ENCODE assay signal across 28 cellular contexts in the genomic region with DNA sequence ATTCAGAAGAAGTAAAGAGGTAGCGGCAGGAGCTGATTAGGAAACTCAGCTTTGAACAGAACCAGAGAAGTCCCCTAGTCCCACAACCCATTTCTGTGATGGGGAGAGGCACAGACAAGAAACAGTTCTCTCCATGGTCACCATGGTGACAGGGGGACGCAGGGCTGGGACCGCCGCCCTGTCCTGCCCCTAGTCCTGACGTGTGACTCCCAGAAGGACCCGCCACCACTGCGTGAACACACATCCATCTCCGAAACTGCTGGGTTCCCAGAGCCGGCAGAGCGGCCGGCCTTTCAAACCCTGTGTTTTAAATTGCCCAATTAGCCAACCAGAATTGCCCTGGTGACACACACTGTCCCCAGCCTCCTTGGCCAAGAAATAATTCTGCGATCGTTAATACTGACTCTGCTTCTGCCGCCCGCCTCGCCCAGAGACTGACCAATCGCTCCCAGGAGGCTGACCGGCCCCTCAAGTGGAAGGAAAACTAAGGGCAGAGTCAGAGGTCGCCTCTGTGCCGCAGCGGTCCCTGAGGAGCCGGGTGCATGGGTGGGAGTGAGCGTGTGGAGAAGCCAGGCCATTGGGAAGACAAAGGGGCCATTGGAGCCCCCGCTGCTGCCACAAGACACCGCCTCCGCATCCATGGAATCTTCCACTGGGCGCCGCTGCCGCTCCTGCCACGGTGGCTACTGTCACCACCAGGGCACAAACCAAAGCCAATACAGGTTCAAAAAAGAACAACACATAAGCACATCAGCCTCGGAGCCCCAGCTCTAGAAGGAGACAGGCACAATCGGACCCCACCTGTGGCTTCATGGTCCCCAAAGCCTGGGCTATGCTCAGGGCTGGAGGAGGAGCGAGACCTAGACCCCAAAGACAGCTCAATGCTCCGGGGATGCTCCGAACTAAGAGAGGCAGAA.
DNase-seq lines count a peak whose midpoint lies in the region; ATAC-seq and TF ChIP-seq lines count a peak whose summit lies in the region.
"Had no signal": no experiment of that assay in that cellular context is flagged by ENCODE, and none has a peak within 500 bp of the region (broad histone marks: within the 10 kb centered on the region; RNA-seq: fewer than 3 reads in every experiment).

No MANE protein-coding gene starts in this region.

- no peak overlapping the region for H2AK5ac ChIP-seq in mesendoderm (ENCODE audit: low read length)

- no peaks in the 10 kb centered on the region for H3K79me1 ChIP-seq in mesendoderm (ENCODE audit: low read length)

- H3K4me3 Mint-ChIP-seq in endothelial cell (ENCODE audit: unreplicated experiment) = no peak overlapping the region
- H3K4me3 Mint-ChIP-seq: activated naive CD4-positive, alpha-beta T cell treated with anti-CD3 and anti-CD28 coated beads, Interleukin-2, amount 10 ng/mL, durations not matched to agents 7 days and 5 days; central memory CD8-positive, alpha-beta T cell; IgD-negative memory B cell had no signal

- no peak overlapping the region for H3K27ac Mint-ChIP-seq in endothelial cell (ENCODE audit: unreplicated experiment)
- H3K27ac Mint-ChIP-seq: activated naive CD4-positive, alpha-beta T cell treated with anti-CD3 and anti-CD28 coated beads, Interleukin-2, amount 10 ng/mL, durations not matched to agents 7 days and 5 days; IgD-negative memory B cell had no signal

- H3K27ac ChIP-seq in right cardiac atrium (ENCODE audit: low read length) = no peak overlapping the region
- H3K27ac ChIP-seq in WERI-Rb-1 = no peak overlapping the region
- H3K27ac ChIP-seq in mesendoderm (ENCODE audit: low read depth, low read length) = no peak overlapping the region
- H3K27ac ChIP-seq in upper lobe of right lung = no peak overlapping the region
- H3K27ac ChIP-seq: A549, esophagus muscularis mucosa, gastroesophageal sphincter, HL-60, right atrium auricular region, transverse colon, VCaP had no signal

- no peak overlapping the region for H4K5ac ChIP-seq in mesendoderm (ENCODE audit: low read length)

- H3K36me3 ChIP-seq in WERI-Rb-1 = no peaks in the 10 kb centered on the region
- H3K36me3 ChIP-seq in mesendoderm (ENCODE audit: control insufficient read depth, insufficient read depth, low read length) = no peaks in the 10 kb centered on the region
- no peaks in the 10 kb centered on the region for H3K36me3 ChIP-seq in upper lobe of right lung
- H3K36me3 ChIP-seq: esophagus muscularis mucosa, gastroesophageal sphincter, right atrium auricular region, transverse colon had no signal

- intact Hi-C loops in Right ventricle myocardium inferior (cut with DNase I) (no loop called here), right cardiac atrium (cut with DNase I) (no loop called here), upper lobe of right lung (cut with DNase I) (no loop called here)

- H3K27me3 ChIP-seq in right cardiac atrium (ENCODE audit: control insufficient read depth, insufficient read depth) (no peaks in the 10 kb centered on the region), WERI-Rb-1 (ENCODE audit: insufficient read depth, low read depth, severe bottlenecking) (no peaks in the 10 kb centered on the region), mesendoderm (ENCODE audit: insufficient read depth, low read length, poor library complexity) (no peaks in the 10 kb centered on the region), upper lobe of right lung (peaks cover 13% of the 10 kb centered on the region)
- H3K27me3 ChIP-seq: right atrium auricular region had no signal

- no peaks in the 10 kb centered on the region for H3K4me1 Mint-ChIP-seq in endothelial cell (ENCODE audit: unreplicated experiment)
- H3K4me1 Mint-ChIP-seq: activated naive CD4-positive, alpha-beta T cell treated with anti-CD3 and anti-CD28 coated beads, Interleukin-2, amount 10 ng/mL, durations not matched to agents 7 days and 5 days; central memory CD8-positive, alpha-beta T cell; IgD-negative memory B cell had no signal

- no peaks in the 10 kb centered on the region for H3K9me3 ChIP-seq in right cardiac atrium (ENCODE audit: control insufficient read depth, low read length)
- H3K9me3 ChIP-seq in WERI-Rb-1 (ENCODE audit: severe bottlenecking) = peaks cover 8% of the 10 kb centered on the region
- H3K9me3 ChIP-seq in upper lobe of right lung = no peaks in the 10 kb centered on the region
- H3K9me3 ChIP-seq: A549, mucosa of descending colon, transverse colon had no signal

- H3K27me3 Mint-ChIP-seq in endothelial cell (ENCODE audit: unreplicated experiment) = peaks cover 1% of the 10 kb centered on the region

- no peaks in the 10 kb centered on the region for H3K36me3 Mint-ChIP-seq in endothelial cell (ENCODE audit: low read depth, unreplicated experiment)
- H3K36me3 Mint-ChIP-seq: activated naive CD4-positive, alpha-beta T cell treated with anti-CD3 and anti-CD28 coated beads, Interleukin-2, amount 10 ng/mL, durations not matched to agents 7 days and 5 days; IgD-negative memory B cell had no signal

- WGBS in right cardiac atrium = 65% methylated on average over 35 of the region's 35 CpGs
- no CpG with 5 or more reads among the region's 35 CpGs for WGBS in mesendoderm (ENCODE audit: extremely low coverage, insufficient coverage, low lambda C conversion rate)

- H3K9ac ChIP-seq in mesendoderm (ENCODE audit: low read length) = no peak overlapping the region

- H4K8ac ChIP-seq in mesendoderm (ENCODE audit: low read depth, low read length) = no peak overlapping the region

- H3K9me3 Mint-ChIP-seq in endothelial cell (ENCODE audit: unreplicated experiment) = peaks cover 4% of the 10 kb centered on the region
- H3K9me3 Mint-ChIP-seq: activated naive CD4-positive, alpha-beta T cell treated with anti-CD3 and anti-CD28 coated beads, Interleukin-2, amount 10 ng/mL, durations not matched to agents 7 days and 5 days; central memory CD8-positive, alpha-beta T cell had no signal

- H3K23ac ChIP-seq in mesendoderm (ENCODE audit: low read length) = no peak overlapping the region

- peak overlapping the region; percentile 10 for H3K4ac ChIP-seq in mesendoderm (ENCODE audit: low read depth, low read length)

- TF ChIP-seq CTCF in WERI-Rb-1 (IDR thresholded peaks at IDR 0.05; ENCODE audit: low read depth, low read length) = 0 out of 2 replicates have a peak, but pooled peaks have one; percentile 19
- TF ChIP-seq CTCF in upper lobe of right lung (IDR thresholded peaks at IDR 0.05) = no peak
- no peak for TF ChIP-seq CTCF in endothelial cell (IDR thresholded peaks at IDR 0.05; ENCODE audit: unreplicated experiment)

- H3K79me2 ChIP-seq in mesendoderm (ENCODE audit: control insufficient read depth, insufficient read depth, low read length) = no peaks in the 10 kb centered on the region

- no peak overlapping the region for H2BK120ac ChIP-seq in mesendoderm (ENCODE audit: low read depth, low read length)

- no peak overlapping the region for H3K56ac ChIP-seq in mesendoderm (ENCODE audit: low read length)

- no peak overlapping the region for H2BK15ac ChIP-seq in mesendoderm (replicated peaks; ENCODE audit: low read depth)

- ATAC-seq in Right ventricle myocardium inferior (no peak), right cardiac atrium (no peak), GM21786 (IDR thresholded peaks at IDR 0.05; ENCODE audit: unreplicated experiment) (no peak), upper lobe of right lung (no peak), HG03097 (IDR thresholded peaks at IDR 0.05; ENCODE audit: low FRiP score, unreplicated experiment) (no peak)
- ATAC-seq: A549, gastroesophageal sphincter, left colon, mucosa of descending colon had no signal

- no peak overlapping the region for H2BK5ac ChIP-seq in mesendoderm (ENCODE audit: low read length)

- DNase-seq in Right ventricle myocardium inferior (ENCODE audit: missing footprints) = peak; percentile 39
- DNase-seq in right cardiac atrium = no peak
- peak; percentile 16 for DNase-seq in WERI-Rb-1
- DNase-seq in mesendoderm = peak; percentile 34
- no peak for DNase-seq in upper lobe of right lung
- no peak for DNase-seq in endothelial cell (ENCODE audit: low spot score)
- DNase-seq: activated naive CD4-positive, alpha-beta T cell treated with anti-CD3 and anti-CD28 coated beads, Interleukin-2, amount 10 ng/mL, durations not matched to agents 7 days and 5 days; activated T-cell treated with anti-CD3 and anti-CD28 coated beads, Interleukin-2, amount 50 U/mL, for 48 hours; effector CD4-positive, alpha-beta T cell; GF-D8; mucosa of descending colon; NCI-H1048; NCI-H2081; NCI-H524 treated with DMSO at 0.1 percent for 48 hours; SHP77; stimulated activated naive CD4-positive, alpha-beta T cell treated with Interleukin-2 at 50 U/mL for 16 hours; transverse colon had no signal

- H3K4me1 ChIP-seq in right cardiac atrium (ENCODE audit: control insufficient read depth, insufficient read depth, low read length) = no peaks in the 10 kb centered on the region
- H3K4me1 ChIP-seq in mesendoderm (ENCODE audit: control insufficient read depth, low read depth, low read length) = no peaks in the 10 kb centered on the region
- H3K4me1 ChIP-seq in upper lobe of right lung = no peaks in the 10 kb centered on the region
- H3K4me1 ChIP-seq: A549, transverse colon had no signal

- H3K4me3 ChIP-seq in right cardiac atrium (ENCODE audit: low read length) (no peak overlapping the region), WERI-Rb-1 (ENCODE audit: low read depth, low read length) (no peak overlapping the region), mesendoderm (ENCODE audit: low read length) (no peak overlapping the region), upper lobe of right lung (no peak overlapping the region)
- H3K4me3 ChIP-seq: A549, esophagus muscularis mucosa, gastroesophageal sphincter, mucosa of descending colon, right atrium auricular region, transverse colon had no signal

- no peak overlapping the region for H3K4me2 ChIP-seq in mesendoderm (ENCODE audit: low read length)
- H3K4me2 ChIP-seq: A549 had no signal

- no peak overlapping the region for H3K18ac ChIP-seq in mesendoderm (ENCODE audit: low read length)

Comparison
In these comparisons a context has a peak if more than half of its experiments do, and no peak if none do; other contexts are left out.
1. DNase-seq: peak in Right ventricle myocardium inferior (single experiment), WERI-Rb-1 (single experiment) and mesendoderm (single experiment); none in right cardiac atrium (0 of 3), upper lobe of right lung (single experiment) and endothelial cell (single experiment).